In genomic region chr16:53068423-53068833, GRCh38 we compare ENCODE assay signal across 12 cellular contexts. TPM values are rescaled to one million over a fixed set of nuclear protein-coding genes. Genes with fewer than 3 reads are reported as not detected.
A peak's percentile ranks its signal among the peaks of the same experiment; 100 is the strongest.
DNase-seq lines count a peak whose midpoint lies in the region; ATAC-seq and TF ChIP-seq lines count a peak whose summit lies in the region.
"Had no signal": no experiment of that assay in that cellular context is flagged by ENCODE, and none has a peak within 500 bp of the region (broad histone marks: within the 10 kb centered on the region; RNA-seq: fewer than 3 reads in every experiment).

No MANE protein-coding gene starts in this region.

- H3K9ac ChIP-seq in OCI-LY3 (ENCODE audit: low read length) (peak overlapping the region; percentile 0; the same call in 1 of the 2 replicates), neural progenitor cell (no peak overlapping the region)

- 0 out of 2 replicates have a peak, but pooled peaks cover 5% of the 10 kb centered on the region for H3K9me3 ChIP-seq in OCI-LY3 (ENCODE audit: insufficient read depth, low read length)
- no peaks in the 10 kb centered on the region for H3K9me3 ChIP-seq in neural progenitor cell (ENCODE audit: low read depth)

- no peaks in the 10 kb centered on the region for H3K27me3 ChIP-seq in OCI-LY3 (ENCODE audit: low read depth, low read length)
- no peaks in the 10 kb centered on the region for H3K27me3 ChIP-seq in neural progenitor cell

- H3K36me3 ChIP-seq in OCI-LY3 (replicated peaks; ENCODE audit: low read depth, low read length): peaks cover 34% of the 10 kb centered on the region
- H3K36me3 ChIP-seq in neural progenitor cell: no peaks in the 10 kb centered on the region

- H2AFZ ChIP-seq in OCI-LY3 (ENCODE audit: low read depth, low read length): no peak overlapping the region
- H2AFZ ChIP-seq in neural progenitor cell (replicated peaks): no peak overlapping the region

- TF ChIP-seq CTCF in OCI-LY3 (IDR thresholded peaks at IDR 0.05; ENCODE audit: low read depth, low read length) (no peak), neural progenitor cell (IDR thresholded peaks at IDR 0.05) (no peak)

- no peaks in the 10 kb centered on the region for H3K9me3 Mint-ChIP-seq in activated T-cell treated with anti-CD3 and anti-CD28 coated beads, Interleukin-2, amount 50 U/mL, for 24 hours
- peaks cover under 1 to 5% of the 10 kb centered on the region in 2 donors for H3K9me3 Mint-ChIP-seq in stimulated activated naive CD8-positive, alpha-beta T cell treated with anti-CD3 and anti-CD28 coated beads, Interleukin-15, amount 100 ng/mL, for 72 hours
- no peaks in the 10 kb centered on the region for H3K9me3 Mint-ChIP-seq in neural progenitor cell
- H3K9me3 Mint-ChIP-seq: brain had no signal

- H4K20me1 ChIP-seq in OCI-LY3 (ENCODE audit: insufficient read depth, low read length) (no peaks in the 10 kb centered on the region), neural progenitor cell (ENCODE audit: low read depth) (no peaks in the 10 kb centered on the region)

- H3F3A ChIP-seq in neural progenitor cell (ENCODE audit: low read depth): peaks cover 12% of the 10 kb centered on the region

- H3K4me1 ChIP-seq in OCI-LY3 (ENCODE audit: low read length): peaks cover 51% of the 10 kb centered on the region
- peaks cover 11% of the 10 kb centered on the region for H3K4me1 ChIP-seq in neural progenitor cell

- H3K4me3 ChIP-seq in OCI-LY3 (ENCODE audit: low read length): no peak overlapping the region
- H3K4me3 ChIP-seq in neural progenitor cell: no peak overlapping the region

- H3K27ac Mint-ChIP-seq in activated T-cell treated with anti-CD3 and anti-CD28 coated beads, Interleukin-2, amount 50 U/mL, for 24 hours: peak overlapping the region; percentile 5
- H3K27ac Mint-ChIP-seq in stimulated activated naive CD8-positive, alpha-beta T cell treated with anti-CD3 and anti-CD28 coated beads, Interleukin-15, amount 100 ng/mL, for 72 hours: peak overlapping the region; percentile 7 to 33
- no peak overlapping the region for H3K27ac Mint-ChIP-seq in neural progenitor cell

- no peaks in the 10 kb centered on the region for H3K27me3 Mint-ChIP-seq in activated T-cell treated with anti-CD3 and anti-CD28 coated beads, Interleukin-2, amount 50 U/mL, for 24 hours
- H3K27me3 Mint-ChIP-seq in stimulated activated naive CD8-positive, alpha-beta T cell treated with anti-CD3 and anti-CD28 coated beads, Interleukin-15, amount 100 ng/mL, for 72 hours: no peaks in the 10 kb centered on the region
- H3K27me3 Mint-ChIP-seq in neural progenitor cell (ENCODE audit: insufficient read depth, low read depth): no peaks in the 10 kb centered on the region

- H3K36me3 Mint-ChIP-seq in activated T-cell treated with anti-CD3 and anti-CD28 coated beads, Interleukin-2, amount 50 U/mL, for 24 hours (ENCODE audit: low read depth): peaks cover 8% of the 10 kb centered on the region
- H3K36me3 Mint-ChIP-seq in neural progenitor cell: peaks cover 13% of the 10 kb centered on the region

- H3K27ac ChIP-seq in OCI-LY3 (ENCODE audit: low read length) (no peak overlapping the region), neural progenitor cell (no peak overlapping the region)

- H3K79me2 ChIP-seq in OCI-LY3 (ENCODE audit: low read length) (peaks cover 86% of the 10 kb centered on the region), neural progenitor cell (ENCODE audit: low read depth) (peaks cover 8% of the 10 kb centered on the region)

- peak; percentile 42 for ATAC-seq in HG02840 (IDR thresholded peaks at IDR 0.05; ENCODE audit: low FRiP score, unreplicated experiment)
- peak; percentile 95 for ATAC-seq in stimulated activated naive CD8-positive, alpha-beta T cell treated with anti-CD3 and anti-CD28 coated beads, Interleukin-15, amount 100 ng/mL, for 72 hours
- ATAC-seq: HCT116 had no signal

- DNase-seq in activated T-cell treated with anti-CD3 and anti-CD28 coated beads, Interleukin-2, amount 50 U/mL, for 24 hours: no peak
- DNase-seq in activated T-cell treated with anti-CD3 and anti-CD28 coated beads, Interleukin-2, amount 50 U/mL, for 1 hour: no peak
- peak; percentile 24 to 31 for DNase-seq in stimulated activated naive CD8-positive, alpha-beta T cell treated with anti-CD3 and anti-CD28 coated beads, Interleukin-15, amount 100 ng/mL, for 72 hours
- DNase-seq in neural progenitor cell (ENCODE audit: low spot score) (no peak), NCI-H2171 treated with DMSO at 0.1 percent for 48 hours (lab: John Stamatoyannopoulos, UW) (no peak), iPS-NIHi11 (ENCODE audit: low spot score) (no peak)
- DNase-seq: hypothalamus, NCI-H2227 treated with DMSO at 0.1 percent for 48 hours had no signal

- H3K4me2 ChIP-seq in OCI-LY3 (ENCODE audit: low read length): peak overlapping the region; percentile 31
- no peak overlapping the region for H3K4me2 ChIP-seq in neural progenitor cell

- peaks cover 49% of the 10 kb centered on the region for H3K4me1 Mint-ChIP-seq in activated T-cell treated with anti-CD3 and anti-CD28 coated beads, Interleukin-2, amount 50 U/mL, for 24 hours (ENCODE audit: low read depth)
- peaks cover 62% of the 10 kb centered on the region for H3K4me1 Mint-ChIP-seq in stimulated activated naive CD8-positive, alpha-beta T cell treated with anti-CD3 and anti-CD28 coated beads, Interleukin-15, amount 100 ng/mL, for 72 hours
- H3K4me1 Mint-ChIP-seq in neural progenitor cell: peaks cover 35% of the 10 kb centered on the region

- no peak overlapping the region for H3K4me3 Mint-ChIP-seq in activated T-cell treated with anti-CD3 and anti-CD28 coated beads, Interleukin-2, amount 50 U/mL, for 24 hours
- H3K4me3 Mint-ChIP-seq in stimulated activated naive CD8-positive, alpha-beta T cell treated with anti-CD3 and anti-CD28 coated beads, Interleukin-15, amount 100 ng/mL, for 72 hours: peak overlapping the region; percentile 30 to 46
- no peak overlapping the region for H3K4me3 Mint-ChIP-seq in neural progenitor cell
- H3K4me3 Mint-ChIP-seq: brain had no signal

RNA-seq across cellular contexts. Expression of gene CHD9, which starts 13.6 kb away (rescaled TPM):
- total RNA-seq in neural progenitor cell (ENCODE audit: low replicate concordance): 52.7 and 86.0 TPM in 2 replicates

RNA-seq across cellular contexts. Expression of gene CHD9NB, which starts 15.7 kb away (rescaled TPM):
- 3.0 and 4.1 TPM in 2 replicates for total RNA-seq in neural progenitor cell (ENCODE audit: low replicate concordance)

Comparison
In these comparisons a context has a peak if more than half of its experiments do, and no peak if none do; other contexts are left out.
1. DNase-seq: peak in stimulated activated naive CD8-positive, alpha-beta T cell treated with anti-CD3 and anti-CD28 coated beads, Interleukin-15, amount 100 ng/mL, for 72 hours (2 of 2); none in activated T-cell treated with anti-CD3 and anti-CD28 coated beads, Interleukin-2, amount 50 U/mL, for 24 hours (single experiment), activated T-cell treated with anti-CD3 and anti-CD28 coated beads, Interleukin-2, amount 50 U/mL, for 1 hour (single experiment), neural progenitor cell (single experiment), NCI-H2171 treated with DMSO at 0.1 percent for 48 hours (single experiment) and iPS-NIHi11 (single experiment).
2. H3K4me3 Mint-ChIP-seq: peak in stimulated activated naive CD8-positive, alpha-beta T cell treated with anti-CD3 and anti-CD28 coated beads, Interleukin-15, amount 100 ng/mL, for 72 hours (2 of 2); none in activated T-cell treated with anti-CD3 and anti-CD28 coated beads, Interleukin-2, amount 50 U/mL, for 24 hours (single experiment) and neural progenitor cell (single experiment).